Comparison of ENCODE assay signal across 1 cellular context in the genomic region with DNA sequence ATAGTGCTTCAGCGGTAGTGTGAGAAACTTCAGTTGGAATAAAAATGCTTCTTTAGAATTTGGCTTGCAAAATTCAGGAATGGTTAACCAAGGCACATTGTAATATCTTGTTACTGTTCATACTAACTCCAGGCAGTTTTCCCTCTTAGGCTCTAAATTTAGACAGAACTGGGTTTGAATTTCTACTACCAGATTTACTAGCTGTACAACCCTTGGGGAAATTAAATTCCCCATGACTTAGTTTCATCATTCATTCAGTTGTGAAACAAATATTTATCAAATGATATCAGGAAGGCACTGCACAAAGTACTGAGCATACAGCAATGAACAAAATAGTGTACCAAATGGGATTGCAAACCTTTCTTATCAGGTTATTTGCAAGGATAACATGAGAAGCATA.
TF ChIP-seq lines count a peak whose summit lies in the region.

No MANE protein-coding gene starts in this region.

TF ChIP-seq in IMR-90, 13 proteins besides CTCF, POLR2A, EP300 and RAD21 (continued from another document):
- TF ChIP-seq FOS (IDR thresholded peaks at IDR 0.05; ENCODE audit: low read depth, low read length), result no peak
